Comparison of ENCODE assay signal across 28 cellular contexts in genomic region chr11:125245299-125245698, GRCh38.
DNase-seq lines count a peak whose midpoint lies in the region; ATAC-seq and TF ChIP-seq lines count a peak whose summit lies in the region.
"Had no signal": no experiment of that assay in that cellular context is flagged by ENCODE, and none has a peak within 500 bp of the region (broad histone marks: within the 10 kb centered on the region; RNA-seq: fewer than 3 reads in every experiment).

No MANE protein-coding gene starts in this region.

- H3K9me3 ChIP-seq in right atrium auricular region (no peaks in the 10 kb centered on the region), ovary (no peaks in the 10 kb centered on the region), endodermal cell (ENCODE audit: control insufficient read depth, low read length) (no peaks in the 10 kb centered on the region)
- H3K9me3 ChIP-seq: sigmoid colon, testis, vagina had no signal

- no peaks in the 10 kb centered on the region for H3K36me3 Mint-ChIP-seq in endodermal cell (ENCODE audit: low read depth)
- H3K36me3 Mint-ChIP-seq: CD4-positive, alpha-beta memory T cell; IgD-negative memory B cell had no signal

- peaks cover 10% of the 10 kb centered on the region for H3K4me1 Mint-ChIP-seq in endodermal cell
- H3K4me1 Mint-ChIP-seq: CD4-positive, alpha-beta memory T cell; IgD-negative memory B cell had no signal

- whole genome bisulfite sequencing in ovary, 3 donors, result 26 to 45% (median 35%) methylated on average over 4 of the region's 4 CpGs
- 89 to 100% methylated on average over 2 to 4 of the region's 4 CpGs for WGBS in endodermal cell (ENCODE audit: insufficient coverage in 1 of 2, insufficient read length in 1 of 2), 2 experiments

- no peaks in the 10 kb centered on the region for H3K27me3 ChIP-seq in right atrium auricular region
- no peaks in the 10 kb centered on the region for H3K27me3 ChIP-seq in ovary
- H3K27me3 ChIP-seq in endodermal cell (ENCODE audit: control insufficient read depth, insufficient read depth, low read length, poor library complexity, severe bottlenecking), result no peaks in the 10 kb centered on the region
- H3K27me3 ChIP-seq: sigmoid colon, testis, vagina had no signal

- peaks cover 6% of the 10 kb centered on the region for H3K27me3 Mint-ChIP-seq in endodermal cell (ENCODE audit: insufficient read depth)

- H3K4me3 Mint-ChIP-seq in endodermal cell, result no peak overlapping the region
- H3K4me3 Mint-ChIP-seq: CD4-positive, alpha-beta memory T cell; IgD-negative memory B cell; mesothelial cell of epicardium had no signal

- peak; percentile 12 for DNase-seq in AG08395 (ENCODE audit: low spot score)
- peak; percentile 24 for DNase-seq in choroid plexus epithelial cell (ENCODE audit: low read depth)
- DNase-seq in right atrium auricular region (ENCODE audit: low spot score), result peak; percentile 75
- peak in 3 of 5 donors; percentile 19 to 64 (median 30) for DNase-seq in ovary
- DNase-seq in stimulated activated naive CD8-positive, alpha-beta T cell treated with anti-CD3 and anti-CD28 coated beads, Interleukin-15, Interleukin-2, amounts not matched to agents 100 U/mL and 50 U/mL, for 24 hours, result no peak
- no peak for DNase-seq in endodermal cell
- DNase-seq in midbrain (lab: John Stamatoyannopoulos, UW), result no peak
- DNase-seq: activated CD4-positive, alpha-beta T cell treated with anti-CD3 and anti-CD28 coated beads, Interleukin-2, amount 50 U/mL, for 4 hours; activated naive CD4-positive, alpha-beta T cell treated with Interleukin-2 at 50 U/mL for 16 hours; AML-193; CD4-positive, alpha-beta memory T cell; DMS 273 treated with DMSO at 0.1 percent for 48 hours; effector CD4-positive, alpha-beta T cell; foreskin fibroblast; H7; left colon; NCI-H1105; NCI-H1930; NCI-H69; sigmoid colon; stimulated activated naive CD4-positive, alpha-beta T cell treated with Interleukin-2 at 50 U/mL for 16 hours; testis had no signal

- H3K36me3 ChIP-seq in right atrium auricular region (no peaks in the 10 kb centered on the region), ovary (no peaks in the 10 kb centered on the region), endodermal cell (ENCODE audit: control insufficient read depth, insufficient read depth, low read length) (no peaks in the 10 kb centered on the region)
- H3K36me3 ChIP-seq: sigmoid colon, vagina had no signal

- intact Hi-C loops in ovary (cut with DNase I), result no loop called here

- no peak overlapping the region for H3K27ac Mint-ChIP-seq in endodermal cell
- H3K27ac Mint-ChIP-seq: CD4-positive, alpha-beta memory T cell; IgD-negative memory B cell; mesothelial cell of epicardium had no signal

- no peak overlapping the region for H3K27ac ChIP-seq in right atrium auricular region
- H3K27ac ChIP-seq in ovary, result no peak overlapping the region
- H3K27ac ChIP-seq in endodermal cell (ENCODE audit: low read depth, low read length), result no peak overlapping the region
- H3K27ac ChIP-seq: epithelial cell of prostate, parathyroid adenoma, sigmoid colon, vagina had no signal

- TF ChIP-seq CTCF in choroid plexus epithelial cell (conservative IDR thresholded peaks at IDR 0.05; ENCODE audit: low read depth, low read length) (no peak), right atrium auricular region (IDR thresholded peaks at IDR 0.05) (no peak), ovary (IDR thresholded peaks at IDR 0.05) (no peak), endodermal cell (conservative IDR thresholded peaks at IDR 0.05) (no peak)

- H3K4me1 ChIP-seq in right atrium auricular region (no peaks in the 10 kb centered on the region), ovary (ENCODE audit: insufficient read depth) (peaks cover 10% of the 10 kb centered on the region), endodermal cell (ENCODE audit: control insufficient read depth, insufficient read depth, low read length) (peaks cover 7% of the 10 kb centered on the region)
- H3K4me1 ChIP-seq: parathyroid adenoma, sigmoid colon, vagina had no signal

- H3K4me3 ChIP-seq in choroid plexus epithelial cell (ENCODE audit: low read depth, low read length) (no peak overlapping the region), right atrium auricular region (no peak overlapping the region), ovary (no peak overlapping the region), endodermal cell (ENCODE audit: low read length) (no peak overlapping the region)
- H3K4me3 ChIP-seq: sigmoid colon, testis, vagina had no signal

- TF ChIP-seq POLR2A in ovary (IDR thresholded peaks at IDR 0.05), result no peak

- no peak overlapping the region for H3K9ac ChIP-seq in endodermal cell (ENCODE audit: extremely low read depth, low read length, poor library complexity, severe bottlenecking)
- H3K9ac ChIP-seq: parathyroid adenoma had no signal

- no peak for ATAC-seq in stimulated activated naive CD8-positive, alpha-beta T cell treated with anti-CD3 and anti-CD28 coated beads, Interleukin-15, Interleukin-2, amounts not matched to agents 100 U/mL and 50 U/mL, for 24 hours
- no peak for ATAC-seq in GM18868 (IDR thresholded peaks at IDR 0.05; ENCODE audit: unreplicated experiment)
- ATAC-seq: left colon had no signal

- TF ChIP-seq EP300 in ovary (IDR thresholded peaks at IDR 0.05), result no peak

- no peaks in the 10 kb centered on the region for H3K9me3 Mint-ChIP-seq in endodermal cell
- H3K9me3 Mint-ChIP-seq: CD4-positive, alpha-beta memory T cell; IgD-negative memory B cell had no signal

Comparison
In these comparisons a context has a peak if more than half of its experiments do, and no peak if none do; other contexts are left out.
1. DNase-seq: peak in AG08395 (single experiment), choroid plexus epithelial cell (single experiment), right atrium auricular region (single experiment) and ovary (3 of 5); none in stimulated activated naive CD8-positive, alpha-beta T cell treated with anti-CD3 and anti-CD28 coated beads, Interleukin-15, Interleukin-2, amounts not matched to agents 100 U/mL and 50 U/mL, for 24 hours (single experiment), endodermal cell (single experiment) and midbrain (single experiment).